ENCODE assay signal across 1 cellular context in the genomic region with DNA sequence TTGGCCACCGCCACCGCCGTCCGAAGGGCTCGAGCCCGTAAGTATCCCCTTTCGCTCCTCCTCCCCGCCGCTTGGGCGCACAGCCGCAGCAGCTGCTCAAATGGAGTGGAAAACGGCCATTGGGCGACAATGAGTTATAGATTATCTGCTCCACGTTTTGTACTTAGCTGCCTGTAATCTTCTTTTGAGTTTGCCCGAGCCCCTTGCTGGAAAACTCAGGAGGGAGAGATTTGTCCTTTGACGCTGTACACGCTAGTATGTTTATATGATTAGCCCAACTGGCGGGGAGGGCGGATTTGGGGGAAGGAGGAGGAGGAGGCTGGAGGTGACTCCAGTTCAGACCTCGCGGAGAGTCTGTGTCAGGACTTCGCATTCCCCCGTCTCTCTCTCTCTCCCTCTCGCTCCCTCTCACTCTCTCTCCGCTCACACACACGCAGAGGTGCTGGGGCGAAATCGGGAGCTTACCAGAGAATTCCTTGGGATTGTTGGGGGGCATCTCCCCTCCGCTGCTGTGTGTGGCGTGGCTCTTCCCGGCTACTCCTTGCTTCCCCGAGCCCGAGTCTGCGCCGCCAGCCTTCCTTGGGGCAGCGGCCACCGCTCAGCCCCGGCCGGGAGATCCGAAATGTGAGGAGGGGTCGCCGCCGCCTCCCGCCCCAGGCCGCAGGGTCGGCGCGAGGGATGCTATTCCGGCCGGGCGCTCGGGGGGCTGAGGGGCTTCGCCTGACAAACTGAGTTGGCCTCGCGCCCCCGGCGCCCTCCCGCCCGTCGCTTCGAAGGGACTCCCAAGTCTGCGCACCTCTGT.
TF ChIP-seq lines count a peak whose summit lies in the region.

No MANE protein-coding gene starts in this region.

TF ChIP-seq in HEK293, 187 proteins besides CTCF, POLR2A, EP300 and RAD21 (continued from another document):
- TF ChIP-seq, protein P1, sequence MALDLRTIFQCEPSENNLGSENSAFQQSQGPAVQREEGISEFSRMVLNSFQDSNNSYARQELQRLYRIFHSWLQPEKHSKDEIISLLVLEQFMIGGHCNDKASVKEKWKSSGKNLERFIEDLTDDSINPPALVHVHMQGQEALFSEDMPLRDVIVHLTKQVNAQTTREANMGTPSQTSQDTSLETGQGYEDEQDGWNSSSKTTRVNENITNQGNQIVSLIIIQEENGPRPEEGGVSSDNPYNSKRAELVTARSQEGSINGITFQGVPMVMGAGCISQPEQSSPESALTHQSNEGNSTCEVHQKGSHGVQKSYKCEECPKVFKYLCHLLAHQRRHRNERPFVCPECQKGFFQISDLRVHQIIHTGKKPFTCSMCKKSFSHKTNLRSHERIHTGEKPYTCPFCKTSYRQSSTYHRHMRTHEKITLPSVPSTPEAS (tag by site-specific recombination; IDR thresholded peaks at IDR 0.05), result peak; percentile 45; the same call in 1 of the 2 replicates
- TF ChIP-seq ZNF658 (tag by site-specific recombination; IDR thresholded peaks at IDR 0.05) (no peak), ZNF132 (tag by site-specific recombination; IDR thresholded peaks at IDR 0.05; ENCODE audit: borderline replicate concordance) (no peak), SCRT1 (tag by site-specific recombination; IDR thresholded peaks at IDR 0.05; ENCODE audit: borderline replicate concordance) (no peak), ZNF548 (tag by site-specific recombination; IDR thresholded peaks at IDR 0.05) (no peak), ZNF76 (tag by site-specific recombination; IDR thresholded peaks at IDR 0.05; ENCODE audit: borderline replicate concordance, low read depth) (peak; percentile 39; the same call in 1 of the 2 replicates), ZNF529 (tag by site-specific recombination; IDR thresholded peaks at IDR 0.05; ENCODE audit: insufficient replicate concordance) (no peak), ZNF24 (tag by site-specific recombination; IDR thresholded peaks at IDR 0.05) (peak; percentile 84; the same call in 1 of the 2 replicates), ZNF114 (tag by site-specific recombination; IDR thresholded peaks at IDR 0.05) (no peak), ZNF621 (tag by site-specific recombination; IDR thresholded peaks at IDR 0.05) (no peak), ZNF48 (tag by site-specific recombination; IDR thresholded peaks at IDR 0.05) (no peak), ZNF571 (tag by site-specific recombination; IDR thresholded peaks at IDR 0.05) (no peak), ZNF133 (tag by site-specific recombination; IDR thresholded peaks at IDR 0.05) (no peak)
